Comparison of ENCODE assay signal across 1 cellular context in the genomic region with DNA sequence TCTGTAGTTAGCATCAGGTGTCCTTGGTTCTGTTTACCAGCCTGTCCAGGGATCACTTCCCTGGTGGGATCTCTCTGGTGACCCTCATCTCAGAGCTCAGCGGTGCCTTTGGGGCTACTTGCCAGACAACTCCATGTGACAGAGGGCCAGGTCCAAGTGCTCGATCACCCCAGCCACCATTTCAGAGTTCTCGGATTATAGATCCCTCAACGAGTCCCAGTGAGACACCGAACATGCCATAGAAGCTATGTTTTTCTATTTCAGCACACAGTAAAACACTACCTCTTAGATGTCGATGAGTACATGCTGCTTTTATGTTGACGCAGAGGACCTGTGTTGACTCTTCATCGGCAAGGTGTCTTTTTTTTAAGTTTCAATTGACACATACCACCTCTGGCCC.
TF ChIP-seq lines count a peak whose summit lies in the region.

No MANE protein-coding gene starts in this region.

TF ChIP-seq in GM23338, 12 proteins besides CTCF, POLR2A, EP300 and RAD21 (continued from another document):
- TF ChIP-seq, protein P1, sequence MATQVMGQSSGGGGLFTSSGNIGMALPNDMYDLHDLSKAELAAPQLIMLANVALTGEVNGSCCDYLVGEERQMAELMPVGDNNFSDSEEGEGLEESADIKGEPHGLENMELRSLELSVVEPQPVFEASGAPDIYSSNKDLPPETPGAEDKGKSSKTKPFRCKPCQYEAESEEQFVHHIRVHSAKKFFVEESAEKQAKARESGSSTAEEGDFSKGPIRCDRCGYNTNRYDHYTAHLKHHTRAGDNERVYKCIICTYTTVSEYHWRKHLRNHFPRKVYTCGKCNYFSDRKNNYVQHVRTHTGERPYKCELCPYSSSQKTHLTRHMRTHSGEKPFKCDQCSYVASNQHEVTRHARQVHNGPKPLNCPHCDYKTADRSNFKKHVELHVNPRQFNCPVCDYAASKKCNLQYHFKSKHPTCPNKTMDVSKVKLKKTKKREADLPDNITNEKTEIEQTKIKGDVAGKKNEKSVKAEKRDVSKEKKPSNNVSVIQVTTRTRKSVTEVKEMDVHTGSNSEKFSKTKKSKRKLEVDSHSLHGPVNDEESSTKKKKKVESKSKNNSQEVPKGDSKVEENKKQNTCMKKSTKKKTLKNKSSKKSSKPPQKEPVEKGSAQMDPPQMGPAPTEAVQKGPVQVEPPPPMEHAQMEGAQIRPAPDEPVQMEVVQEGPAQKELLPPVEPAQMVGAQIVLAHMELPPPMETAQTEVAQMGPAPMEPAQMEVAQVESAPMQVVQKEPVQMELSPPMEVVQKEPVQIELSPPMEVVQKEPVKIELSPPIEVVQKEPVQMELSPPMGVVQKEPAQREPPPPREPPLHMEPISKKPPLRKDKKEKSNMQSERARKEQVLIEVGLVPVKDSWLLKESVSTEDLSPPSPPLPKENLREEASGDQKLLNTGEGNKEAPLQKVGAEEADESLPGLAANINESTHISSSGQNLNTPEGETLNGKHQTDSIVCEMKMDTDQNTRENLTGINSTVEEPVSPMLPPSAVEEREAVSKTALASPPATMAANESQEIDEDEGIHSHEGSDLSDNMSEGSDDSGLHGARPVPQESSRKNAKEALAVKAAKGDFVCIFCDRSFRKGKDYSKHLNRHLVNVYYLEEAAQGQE (IDR thresholded peaks at IDR 0.05; ENCODE audit: unreplicated experiment): no peak
- TF ChIP-seq ZNF114 (CRISPR knock-in tag; IDR thresholded peaks at IDR 0.05): no peak
- TF ChIP-seq JUNB (IDR thresholded peaks at IDR 0.05; ENCODE audit: unreplicated experiment): no peak
- no peak for TF ChIP-seq EZH2phosphoT487 (IDR thresholded peaks at IDR 0.05; ENCODE audit: unreplicated experiment)
- no peak for TF ChIP-seq CREB1 (CRISPR knock-in tag; IDR thresholded peaks at IDR 0.05; ENCODE audit: low read depth)
- TF ChIP-seq, protein P2, sequence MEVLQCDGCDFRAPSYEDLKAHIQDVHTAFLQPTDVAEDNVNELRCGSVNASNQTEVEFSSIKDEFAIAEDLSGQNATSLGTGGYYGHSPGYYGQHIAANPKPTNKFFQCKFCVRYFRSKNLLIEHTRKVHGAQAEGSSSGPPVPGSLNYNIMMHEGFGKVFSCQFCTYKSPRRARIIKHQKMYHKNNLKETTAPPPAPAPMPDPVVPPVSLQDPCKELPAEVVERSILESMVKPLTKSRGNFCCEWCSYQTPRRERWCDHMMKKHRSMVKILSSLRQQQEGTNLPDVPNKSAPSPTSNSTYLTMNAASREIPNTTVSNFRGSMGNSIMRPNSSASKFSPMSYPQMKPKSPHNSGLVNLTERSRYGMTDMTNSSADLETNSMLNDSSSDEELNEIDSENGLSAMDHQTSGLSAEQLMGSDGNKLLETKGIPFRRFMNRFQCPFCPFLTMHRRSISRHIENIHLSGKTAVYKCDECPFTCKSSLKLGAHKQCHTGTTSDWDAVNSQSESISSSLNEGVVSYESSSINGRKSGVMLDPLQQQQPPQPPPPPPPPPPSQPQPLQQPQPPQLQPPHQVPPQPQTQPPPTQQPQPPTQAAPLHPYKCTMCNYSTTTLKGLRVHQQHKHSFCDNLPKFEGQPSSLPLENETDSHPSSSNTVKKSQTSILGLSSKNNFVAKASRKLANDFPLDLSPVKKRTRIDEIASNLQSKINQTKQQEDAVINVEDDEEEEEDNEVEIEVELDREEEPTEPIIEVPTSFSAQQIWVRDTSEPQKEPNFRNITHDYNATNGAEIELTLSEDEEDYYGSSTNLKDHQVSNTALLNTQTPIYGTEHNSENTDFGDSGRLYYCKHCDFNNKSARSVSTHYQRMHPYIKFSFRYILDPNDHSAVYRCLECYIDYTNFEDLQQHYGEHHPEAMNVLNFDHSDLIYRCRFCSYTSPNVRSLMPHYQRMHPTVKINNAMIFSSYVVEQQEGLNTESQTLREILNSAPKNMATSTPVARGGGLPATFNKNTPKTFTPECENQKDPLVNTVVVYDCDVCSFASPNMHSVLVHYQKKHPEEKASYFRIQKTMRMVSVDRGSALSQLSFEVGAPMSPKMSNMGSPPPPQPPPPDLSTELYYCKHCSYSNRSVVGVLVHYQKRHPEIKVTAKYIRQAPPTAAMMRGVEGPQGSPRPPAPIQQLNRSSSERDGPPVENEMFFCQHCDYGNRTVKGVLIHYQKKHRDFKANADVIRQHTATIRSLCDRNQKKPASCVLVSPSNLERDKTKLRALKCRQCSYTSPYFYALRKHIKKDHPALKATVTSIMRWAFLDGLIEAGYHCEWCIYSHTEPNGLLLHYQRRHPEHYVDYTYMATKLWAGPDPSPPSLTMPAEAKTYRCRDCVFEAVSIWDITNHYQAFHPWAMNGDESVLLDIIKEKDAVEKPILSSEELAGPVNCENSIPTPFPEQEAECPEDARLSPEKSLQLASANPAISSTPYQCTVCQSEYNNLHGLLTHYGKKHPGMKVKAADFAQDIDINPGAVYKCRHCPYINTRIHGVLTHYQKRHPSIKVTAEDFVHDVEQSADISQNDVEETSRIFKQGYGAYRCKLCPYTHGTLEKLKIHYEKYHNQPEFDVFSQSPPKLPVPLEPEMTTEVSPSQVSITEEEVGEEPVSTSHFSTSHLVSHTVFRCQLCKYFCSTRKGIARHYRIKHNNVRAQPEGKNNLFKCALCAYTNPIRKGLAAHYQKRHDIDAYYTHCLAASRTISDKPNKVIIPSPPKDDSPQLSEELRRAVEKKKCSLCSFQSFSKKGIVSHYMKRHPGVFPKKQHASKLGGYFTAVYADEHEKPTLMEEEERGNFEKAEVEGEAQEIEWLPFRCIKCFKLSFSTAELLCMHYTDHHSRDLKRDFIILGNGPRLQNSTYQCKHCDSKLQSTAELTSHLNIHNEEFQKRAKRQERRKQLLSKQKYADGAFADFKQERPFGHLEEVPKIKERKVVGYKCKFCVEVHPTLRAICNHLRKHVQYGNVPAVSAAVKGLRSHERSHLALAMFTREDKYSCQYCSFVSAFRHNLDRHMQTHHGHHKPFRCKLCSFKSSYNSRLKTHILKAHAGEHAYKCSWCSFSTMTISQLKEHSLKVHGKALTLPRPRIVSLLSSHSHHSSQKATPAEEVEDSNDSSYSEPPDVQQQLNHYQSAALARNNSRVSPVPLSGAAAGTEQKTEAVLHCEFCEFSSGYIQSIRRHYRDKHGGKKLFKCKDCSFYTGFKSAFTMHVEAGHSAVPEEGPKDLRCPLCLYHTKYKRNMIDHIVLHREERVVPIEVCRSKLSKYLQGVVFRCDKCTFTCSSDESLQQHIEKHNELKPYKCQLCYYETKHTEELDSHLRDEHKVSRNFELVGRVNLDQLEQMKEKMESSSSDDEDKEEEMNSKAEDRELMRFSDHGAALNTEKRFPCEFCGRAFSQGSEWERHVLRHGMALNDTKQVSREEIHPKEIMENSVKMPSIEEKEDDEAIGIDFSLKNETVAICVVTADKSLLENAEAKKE (CRISPR knock-in tag; IDR thresholded peaks at IDR 0.05): no peak
